1 cellular context compared by ENCODE assay signal in the genomic region with DNA sequence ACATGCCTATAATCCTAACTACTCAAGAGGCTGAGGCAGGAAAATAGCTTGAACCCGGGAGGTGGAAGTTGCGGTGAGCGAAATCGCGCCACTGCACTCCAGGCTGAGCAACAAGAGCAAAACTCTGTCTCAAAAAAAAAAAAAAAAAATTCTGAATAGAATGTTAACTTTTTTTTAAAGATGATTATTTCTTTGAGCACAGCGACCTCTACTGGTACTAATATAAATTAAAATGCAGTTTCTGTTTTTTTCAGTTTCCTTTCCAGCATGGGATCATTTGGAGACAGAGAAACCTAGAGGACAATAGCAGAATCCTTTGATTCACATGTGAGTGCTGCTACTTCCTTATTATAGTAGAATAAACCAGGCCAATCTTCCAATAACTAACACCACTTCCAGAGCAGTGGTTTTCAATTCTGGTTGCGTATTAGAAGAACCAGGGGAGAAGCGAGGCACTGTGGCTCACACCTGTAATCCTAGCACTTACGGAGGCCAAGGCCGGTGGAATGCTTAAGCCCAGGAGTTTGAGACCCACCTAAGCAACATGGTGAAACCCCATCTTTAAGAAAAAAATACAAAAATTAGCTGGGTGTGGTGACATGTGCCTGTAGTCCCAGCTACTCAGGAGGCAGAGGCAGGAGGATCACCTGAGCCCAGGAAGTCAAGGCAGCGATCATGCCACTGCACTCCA.
TF ChIP-seq lines count a peak whose summit lies in the region.

No MANE protein-coding gene starts in this region.

TF ChIP-seq in K562, 482 proteins besides CTCF, POLR2A, EP300 and RAD21 (continued from another document):
- TF ChIP-seq, protein P1, sequence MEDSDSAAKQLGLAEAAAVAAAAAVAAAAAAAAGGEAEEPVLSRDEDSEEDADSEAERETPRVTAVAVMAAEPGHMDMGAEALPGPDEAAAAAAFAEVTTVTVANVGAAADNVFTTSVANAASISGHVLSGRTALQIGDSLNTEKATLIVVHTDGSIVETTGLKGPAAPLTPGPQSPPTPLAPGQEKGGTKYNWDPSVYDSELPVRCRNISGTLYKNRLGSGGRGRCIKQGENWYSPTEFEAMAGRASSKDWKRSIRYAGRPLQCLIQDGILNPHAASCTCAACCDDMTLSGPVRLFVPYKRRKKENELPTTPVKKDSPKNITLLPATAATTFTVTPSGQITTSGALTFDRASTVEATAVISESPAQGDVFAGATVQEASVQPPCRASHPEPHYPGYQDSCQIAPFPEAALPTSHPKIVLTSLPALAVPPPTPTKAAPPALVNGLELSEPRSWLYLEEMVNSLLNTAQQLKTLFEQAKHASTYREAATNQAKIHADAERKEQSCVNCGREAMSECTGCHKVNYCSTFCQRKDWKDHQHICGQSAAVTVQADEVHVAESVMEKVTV (CRISPR knock-in tag; IDR thresholded peaks at IDR 0.05), result peak; percentile 47; the same call in 1 of the 2 replicates
- TF ChIP-seq POLR2B (IDR thresholded peaks at IDR 0.05; ENCODE audit: low read depth, partially characterized antibody), result peak; percentile 41
- 0 out of 2 replicates have a peak, but pooled peaks have one; percentile 15 for TF ChIP-seq SMC3 (conservative IDR thresholded peaks at IDR 0.05; ENCODE audit: insufficient read depth, low read depth, low read length)
- no peak for TF ChIP-seq FOXA3 (CRISPR knock-in tag; conservative IDR thresholded peaks at IDR 0.05 in 1 of 2, IDR thresholded peaks at IDR 0.05 in 1 of 2)
- TF ChIP-seq E2F8 (IDR thresholded peaks at IDR 0.05; ENCODE audit: low read depth, partially characterized antibody), result peak; percentile 24
